In the genomic region with DNA sequence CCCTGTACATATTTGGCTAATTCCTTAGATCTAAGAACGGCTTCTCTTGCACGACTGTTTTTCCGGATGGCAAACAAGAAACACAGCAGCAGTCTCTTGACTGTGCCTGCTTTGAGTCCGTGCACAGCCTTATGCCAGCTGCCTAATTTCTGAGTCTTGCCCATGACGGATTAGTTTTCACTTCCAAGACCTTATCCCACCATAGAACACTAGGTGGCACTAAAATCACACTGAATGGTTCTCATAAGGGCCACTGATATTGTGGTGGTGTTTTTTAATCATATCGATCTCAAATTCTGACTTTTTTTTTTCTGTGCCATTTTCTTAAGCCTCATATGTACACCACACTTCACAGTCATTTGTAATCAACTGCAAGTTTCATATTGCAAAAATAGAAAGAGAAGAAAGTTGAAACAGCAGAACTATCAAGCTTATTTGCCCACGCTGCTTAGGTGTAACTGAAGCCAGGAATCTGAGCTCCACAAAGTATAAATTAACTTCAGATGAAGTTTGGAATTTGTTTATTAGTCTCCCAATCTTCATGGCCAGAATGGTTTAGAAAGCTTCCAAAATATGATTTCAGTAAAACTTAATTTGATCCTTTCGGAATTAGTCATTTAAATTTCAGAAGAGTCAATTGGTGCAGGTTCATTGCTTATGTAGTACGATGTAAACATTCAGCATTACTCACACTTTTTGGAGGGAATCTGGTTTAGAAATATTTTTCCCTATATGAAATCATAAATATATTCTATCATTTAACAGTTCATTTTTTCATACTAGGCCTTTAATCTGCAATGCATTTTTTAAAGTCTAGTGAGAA, we compare ENCODE assay signal across 8 cellular contexts. TPM values are rescaled to one million over a fixed set of nuclear protein-coding genes. Genes with fewer than 3 reads are reported as not detected.
A peak's percentile ranks its signal among the peaks of the same experiment; 100 is the strongest.
DNase-seq lines count a peak whose midpoint lies in the region; ATAC-seq and TF ChIP-seq lines count a peak whose summit lies in the region.

No MANE protein-coding gene starts in this region.

- no peak overlapping the region for H3K23ac ChIP-seq in neuronal stem cell (ENCODE audit: low read depth, low read length, poor library complexity)

- peak overlapping the region; percentile 68 for H2AFZ ChIP-seq in neuronal stem cell (ENCODE audit: low read length)

- no peaks in the 10 kb centered on the region for H3K27me3 ChIP-seq in neuronal stem cell (ENCODE audit: control insufficient read depth in 3 of 3, insufficient read depth in 3 of 3, low read depth in 1 of 3, low read length in 3 of 3)

- no peak overlapping the region for H3K14ac ChIP-seq in neuronal stem cell (ENCODE audit: low read length)

- H3K9me3 ChIP-seq in neuronal stem cell (replicated peaks in 1 of 2; ENCODE audit: control insufficient read depth in 2 of 2, insufficient read depth in 1 of 2, low read depth in 1 of 2, low read length in 2 of 2): no peaks in the 10 kb centered on the region

- no peak overlapping the region for H3K4me2 ChIP-seq in neuronal stem cell (ENCODE audit: insufficient read depth, low read length, poor library complexity, severe bottlenecking)

- H2BK12ac ChIP-seq in neuronal stem cell (ENCODE audit: low read length): no peak overlapping the region

- H4K8ac ChIP-seq in neuronal stem cell (ENCODE audit: low read depth, low read length): no peak overlapping the region

- no peaks in the 10 kb centered on the region for H3K79me1 ChIP-seq in neuronal stem cell (ENCODE audit: low read depth, low read length)

- no peak overlapping the region for H2BK5ac ChIP-seq in neuronal stem cell (ENCODE audit: low read length)

- peak; percentile 82 for TF ChIP-seq CTCF in fibroblast of the aortic adventitia (IDR thresholded peaks at IDR 0.05; ENCODE audit: insufficient read depth, low read length)

- ATAC-seq in GM18511 (IDR thresholded peaks at IDR 0.05; ENCODE audit: unreplicated experiment): peak; percentile 98
- ATAC-seq in HG02884 (IDR thresholded peaks at IDR 0.05; ENCODE audit: unreplicated experiment): peak; percentile 99

- no peaks in the 10 kb centered on the region for H3K36me3 ChIP-seq in neuronal stem cell (replicated peaks in 1 of 2; ENCODE audit: control insufficient read depth in 2 of 2, insufficient read depth in 2 of 2, low read length in 2 of 2)

- DNase-seq in COR-L47 (lab: John Stamatoyannopoulos, UW) (peak; percentile 52), NCI-H1105 (lab: John Stamatoyannopoulos, UW) (peak; percentile 55), UCSD-AML1 (lab: John Stamatoyannopoulos, UW; ENCODE audit: unreplicated experiment) (peak; percentile 11), fibroblast of the aortic adventitia (ENCODE audit: low read depth) (peak; percentile 82), neuronal stem cell (ENCODE audit: low spot score) (peak; percentile 73), GM19240 (ENCODE audit: insufficient read length, low spot score) (no peak)

- H2BK15ac ChIP-seq in neuronal stem cell (ENCODE audit: low read length): no peak overlapping the region

- H2BK120ac ChIP-seq in neuronal stem cell (ENCODE audit: low read depth, low read length): no peak overlapping the region

- no peak overlapping the region for H3K4ac ChIP-seq in neuronal stem cell (ENCODE audit: low read length)

- no peak overlapping the region for H3K9ac ChIP-seq in neuronal stem cell (ENCODE audit: low read depth, low read length, poor library complexity)

- H3K18ac ChIP-seq in neuronal stem cell (ENCODE audit: low read length): no peak overlapping the region

- no peak overlapping the region for H4K91ac ChIP-seq in neuronal stem cell (ENCODE audit: low read depth, low read length, poor library complexity)

- H3K27ac ChIP-seq in neuronal stem cell (replicated peaks; ENCODE audit: low read length): no peak overlapping the region

- H3K4me1 ChIP-seq in neuronal stem cell (ENCODE audit: control insufficient read depth in 2 of 2, insufficient read depth in 1 of 2, low read depth in 1 of 2, low read length in 2 of 2): peaks cover 0 to 2% of the 10 kb centered on the region in 2 donors

- H3K4me3 ChIP-seq in fibroblast of the aortic adventitia (ENCODE audit: low read depth, low read length): no peak overlapping the region
- no peak overlapping the region for H3K4me3 ChIP-seq in neuronal stem cell (ENCODE audit: low read length in 2 of 2)

- WGBS in neuronal stem cell (ENCODE audit: extremely low coverage in 2 of 2, insufficient read length in 2 of 2, insufficient replicate concordance in 1 of 2), 2 donors: no CpG with 5 or more reads among the region's 9 CpGs

- H2AK5ac ChIP-seq in neuronal stem cell (ENCODE audit: low read depth, low read length): no peak overlapping the region

RNA-seq across cellular contexts. Expression of gene SCN7A, which starts 45.5 kb away (rescaled TPM):
- total RNA-seq in fibroblast of the aortic adventitia (ENCODE audit: low replicate concordance): under 0.01 and 4.7 TPM in 2 replicates
- polyA plus RNA-seq in neuronal stem cell (2013, experiment 1 of 2): 0.29 TPM
- polyA plus RNA-seq in neuronal stem cell (2013, experiment 2 of 2): 0.25 TPM
